Comparison of ENCODE assay signal across 23 cellular contexts in genomic region chr2:235449568-235449967, GRCh38. TPM values are rescaled to one million over a fixed set of nuclear protein-coding genes. Genes with fewer than 3 reads are reported as not detected.
A peak's percentile ranks its signal among the peaks of the same experiment; 100 is the strongest.
DNase-seq lines count a peak whose midpoint lies in the region; ATAC-seq and TF ChIP-seq lines count a peak whose summit lies in the region.
"Had no signal": no experiment of that assay in that cellular context is flagged by ENCODE, and none has a peak within 500 bp of the region (broad histone marks: within the 10 kb centered on the region; RNA-seq: fewer than 3 reads in every experiment).

No MANE protein-coding gene starts in this region.

- H3K36me3 Mint-ChIP-seq in type B pancreatic cell: no peaks in the 10 kb centered on the region
- H3K36me3 Mint-ChIP-seq: CD4-positive, CD25-positive, alpha-beta regulatory T cell had no signal

- DNase-seq in NCI-H510A treated with DMSO at 0.1 percent for 48 hours (lab: John Stamatoyannopoulos, UW) (peak; percentile 79), kidney tubule cell (ENCODE audit: low spot score) (peak; percentile 45), lower lobe of right lung (no peak), type B pancreatic cell (ENCODE audit: extremely low spot score, unreplicated experiment) (peak; percentile 13), BE2C (no peak), esophagus squamous epithelium (lab: John Stamatoyannopoulos, UW) (no peak), GM19240 (ENCODE audit: insufficient read length, low spot score) (no peak)
- DNase-seq: Caco-2; CD4-positive, CD25-positive, alpha-beta regulatory T cell; DMS153; EL; GF-D8; MM.1S; NCI-H1092; NCI-H1436; NCI-H1930; NCI-H226; NCI-H524 treated with DMSO at 0.1 percent for 48 hours; NCI-H82; SJCRH30 had no signal

- no peak for TF ChIP-seq CTCF in lower lobe of right lung (IDR thresholded peaks at IDR 0.05)
- no peak for TF ChIP-seq CTCF in type B pancreatic cell (conservative IDR thresholded peaks at IDR 0.05)
- no peak for TF ChIP-seq CTCF in BE2C (IDR thresholded peaks at IDR 0.05; ENCODE audit: low read depth, low read length)
- TF ChIP-seq CTCF in esophagus squamous epithelium (IDR thresholded peaks at IDR 0.05): no peak

- H3K9me3 Mint-ChIP-seq in type B pancreatic cell: peaks cover 5% of the 10 kb centered on the region
- H3K9me3 Mint-ChIP-seq: CD4-positive, CD25-positive, alpha-beta regulatory T cell had no signal

- H3K4me1 Mint-ChIP-seq in type B pancreatic cell (ENCODE audit: unreplicated experiment): no peaks in the 10 kb centered on the region
- H3K4me1 Mint-ChIP-seq: CD4-positive, CD25-positive, alpha-beta regulatory T cell had no signal

- no peak overlapping the region for H3K4me3 ChIP-seq in lower lobe of right lung
- H3K4me3 ChIP-seq in BE2C (ENCODE audit: low read depth, low read length): no peak overlapping the region
- H3K4me3 ChIP-seq in esophagus squamous epithelium: no peak overlapping the region
- H3K4me3 ChIP-seq: A549, SJCRH30 had no signal

- H3K27ac ChIP-seq in lower lobe of right lung (no peak overlapping the region), esophagus squamous epithelium (no peak overlapping the region)
- H3K27ac ChIP-seq: A549, SJCRH30 had no signal

- no peak overlapping the region for H3K27ac Mint-ChIP-seq in type B pancreatic cell
- H3K27ac Mint-ChIP-seq: CD4-positive, CD25-positive, alpha-beta regulatory T cell had no signal

- no peak for TF ChIP-seq POLR2A in esophagus squamous epithelium (IDR thresholded peaks at IDR 0.05)

- H3K4me1 ChIP-seq in lower lobe of right lung (peaks cover 3% of the 10 kb centered on the region), BE2C (no peaks in the 10 kb centered on the region), esophagus squamous epithelium (no peaks in the 10 kb centered on the region)
- H3K4me1 ChIP-seq: Caco-2, SJCRH30 had no signal

- H3K9me3 ChIP-seq in lower lobe of right lung: no peaks in the 10 kb centered on the region
- no peaks in the 10 kb centered on the region for H3K9me3 ChIP-seq in BE2C
- H3K9me3 ChIP-seq in esophagus squamous epithelium: no peaks in the 10 kb centered on the region
- H3K9me3 ChIP-seq: A549, Caco-2, SJCRH30 had no signal

- intact Hi-C loops in lower lobe of right lung (cut with DNase I) (no loop called here), esophagus squamous epithelium (cut with DNase I) (no loop called here)

- no peak overlapping the region for H3K4me3 Mint-ChIP-seq in type B pancreatic cell
- H3K4me3 Mint-ChIP-seq: CD4-positive, CD25-positive, alpha-beta regulatory T cell had no signal

- WGBS in esophagus squamous epithelium, 2 donors: 86 to 94% methylated on average over 8 to 9 of the region's 9 CpGs

- H3K36me3 ChIP-seq in lower lobe of right lung (no peaks in the 10 kb centered on the region), BE2C (no peaks in the 10 kb centered on the region), esophagus squamous epithelium (no peaks in the 10 kb centered on the region)
- H3K36me3 ChIP-seq: SJCRH30 had no signal

- no peaks in the 10 kb centered on the region for H3K27me3 ChIP-seq in lower lobe of right lung (ENCODE audit: low read depth)
- H3K27me3 ChIP-seq in BE2C: no peaks in the 10 kb centered on the region; the same call in 1 of the 2 replicates
- peaks cover 0 to 6% (median 0%) of the 10 kb centered on the region in 4 donors for H3K27me3 ChIP-seq in esophagus squamous epithelium

- peaks cover 3% of the 10 kb centered on the region for H3K27me3 Mint-ChIP-seq in type B pancreatic cell
- H3K27me3 Mint-ChIP-seq: CD4-positive, CD25-positive, alpha-beta regulatory T cell had no signal

- ATAC-seq in lower lobe of right lung (peak; percentile 88 to 94), HG02852 (IDR thresholded peaks at IDR 0.05; ENCODE audit: unreplicated experiment) (no peak)
- ATAC-seq: A549, Panc1 had no signal

RNA-seq across cellular contexts. Expression of gene AGAP1, which starts 44.3 kb away (rescaled TPM):
- total RNA-seq in lower lobe of right lung (36.2 TPM), type B pancreatic cell (ENCODE audit: low replicate concordance) (46.3 and 52.7 TPM in 2 replicates), esophagus squamous epithelium (10 to 100 TPM in 3 of 4 donors, 1 to 10 TPM in 1; 7.2 to 19.6 (median 15.2) TPM)
- 36.1 TPM for polyA plus RNA-seq in BE2C (2012; ENCODE audit: insufficient read depth, insufficient read length, low read depth)
- polyA plus RNA-seq: CD4-positive, CD25-positive, alpha-beta regulatory T cell had no signal

Comparison
In these comparisons a context has a peak if more than half of its experiments do, and no peak if none do; other contexts are left out.
1. DNase-seq: peak in NCI-H510A treated with DMSO at 0.1 percent for 48 hours (single experiment), kidney tubule cell (single experiment) and type B pancreatic cell (single experiment); none in lower lobe of right lung (single experiment), BE2C (single experiment), esophagus squamous epithelium (single experiment) and GM19240 (single experiment).